ENCODE assay signal across 16 cellular contexts in the genomic region with DNA sequence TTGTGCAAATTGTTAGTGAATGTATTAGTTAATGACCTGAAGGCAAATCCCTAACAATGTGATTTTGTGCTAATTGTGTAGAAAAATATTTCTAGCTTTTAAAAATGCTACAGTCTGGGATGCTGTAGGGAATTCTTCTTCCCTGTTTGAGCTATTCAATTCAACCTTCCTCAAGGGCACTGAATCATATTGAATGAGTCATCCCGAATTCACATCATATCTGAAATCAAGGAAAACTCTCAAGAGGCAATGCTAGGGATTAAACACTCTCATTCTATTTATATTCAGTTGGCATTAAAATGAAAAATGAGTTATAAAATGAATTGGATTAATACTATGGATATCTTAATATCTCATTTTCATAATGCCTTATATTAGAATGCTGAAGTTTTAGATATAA.
DNase-seq lines count a peak whose midpoint lies in the region; TF ChIP-seq lines count a peak whose summit lies in the region.
"Had no signal": no experiment of that assay in that cellular context is flagged by ENCODE, and none has a peak within 500 bp of the region (broad histone marks: within the 10 kb centered on the region; RNA-seq: fewer than 3 reads in every experiment).

No MANE protein-coding gene starts in this region.

- H3K9me3 Mint-ChIP-seq in activated CD4-positive, alpha-beta memory T cell treated with anti-CD3 and anti-CD28 coated beads for 36 hours = peaks cover 12% of the 10 kb centered on the region

- H3K4me3 ChIP-seq in astrocyte of the cerebellum (ENCODE audit: low read depth, low read length) = no peak overlapping the region

- intact Hi-C loops in activated CD4-positive, alpha-beta memory T cell treated with anti-CD3 and anti-CD28 coated beads for 36 hours (cut with micrococcal nuclease) = no loop called here

- no peaks in the 10 kb centered on the region for H3K36me3 Mint-ChIP-seq in activated CD4-positive, alpha-beta memory T cell treated with anti-CD3 and anti-CD28 coated beads for 36 hours

- in situ Hi-C loops in astrocyte of the cerebellum (cut with HindIII; ENCODE audit: low sequenced_read_pairs) = no loop called here

- no peak overlapping the region for H3K27ac Mint-ChIP-seq in activated CD4-positive, alpha-beta memory T cell treated with anti-CD3 and anti-CD28 coated beads for 36 hours

- DNase-seq in DMS53 (lab: John Stamatoyannopoulos, UW) (peak; percentile 0), DMS53 treated with DMSO at 0.1 percent for 48 hours (lab: John Stamatoyannopoulos, UW; ENCODE audit: unreplicated experiment) (no peak), RKO (ENCODE audit: low spot score) (peak; percentile 73), astrocyte of the cerebellum (ENCODE audit: low read depth) (peak; percentile 4), putamen (ENCODE audit: low spot score) (peak; percentile 45), erythroblast (lab: John Stamatoyannopoulos, UW) (no peak), DMS79 treated with DMSO at 0.1 percent for 48 hours (lab: John Stamatoyannopoulos, UW) (no peak)
- no peak for DNase-seq in activated CD4-positive, alpha-beta memory T cell treated with anti-CD3 and anti-CD28 coated beads for 36 hours
- DNase-seq: Caco-2, GDM1, Kasumi-1, NCI-H1417, NCI-H2029, NCI-H2227 treated with DMSO at 0.1 percent for 48 hours, NCI-H526 treated with DMSO at 0.1 percent for 48 hours, OCI-M1 had no signal

- H3K27me3 Mint-ChIP-seq in activated CD4-positive, alpha-beta memory T cell treated with anti-CD3 and anti-CD28 coated beads for 36 hours = no peaks in the 10 kb centered on the region

- no peaks in the 10 kb centered on the region for H3K4me1 Mint-ChIP-seq in activated CD4-positive, alpha-beta memory T cell treated with anti-CD3 and anti-CD28 coated beads for 36 hours (ENCODE audit: low read depth)

- TF ChIP-seq CTCF in astrocyte of the cerebellum (IDR thresholded peaks at IDR 0.05; ENCODE audit: low read depth, low read length, missing control alignments) = no peak

- CTCF ChIA-PET in activated CD4-positive, alpha-beta memory T cell treated with anti-CD3 and anti-CD28 coated beads for 36 hours (lab: Charles Lee) = no interaction called here

- H3K4me3 Mint-ChIP-seq in activated CD4-positive, alpha-beta memory T cell treated with anti-CD3 and anti-CD28 coated beads for 36 hours = no peak overlapping the region

- no peak for TF ChIP-seq POLR2A in erythroblast (IDR thresholded peaks at IDR 0.05; ENCODE audit: low read length)

- POLR2A ChIA-PET in activated CD4-positive, alpha-beta memory T cell treated with anti-CD3 and anti-CD28 coated beads for 36 hours (lab: Charles Lee) = no interaction called here

Comparison
In these comparisons a context has a peak if more than half of its experiments do, and no peak if none do; other contexts are left out.
1. DNase-seq: peak in DMS53 (single experiment), RKO (single experiment), astrocyte of the cerebellum (single experiment) and putamen (single experiment); none in DMS53 treated with DMSO at 0.1 percent for 48 hours (single experiment), erythroblast (0 of 2), DMS79 treated with DMSO at 0.1 percent for 48 hours (single experiment) and activated CD4-positive, alpha-beta memory T cell treated with anti-CD3 and anti-CD28 coated beads for 36 hours (single experiment).